In the genomic region with DNA sequence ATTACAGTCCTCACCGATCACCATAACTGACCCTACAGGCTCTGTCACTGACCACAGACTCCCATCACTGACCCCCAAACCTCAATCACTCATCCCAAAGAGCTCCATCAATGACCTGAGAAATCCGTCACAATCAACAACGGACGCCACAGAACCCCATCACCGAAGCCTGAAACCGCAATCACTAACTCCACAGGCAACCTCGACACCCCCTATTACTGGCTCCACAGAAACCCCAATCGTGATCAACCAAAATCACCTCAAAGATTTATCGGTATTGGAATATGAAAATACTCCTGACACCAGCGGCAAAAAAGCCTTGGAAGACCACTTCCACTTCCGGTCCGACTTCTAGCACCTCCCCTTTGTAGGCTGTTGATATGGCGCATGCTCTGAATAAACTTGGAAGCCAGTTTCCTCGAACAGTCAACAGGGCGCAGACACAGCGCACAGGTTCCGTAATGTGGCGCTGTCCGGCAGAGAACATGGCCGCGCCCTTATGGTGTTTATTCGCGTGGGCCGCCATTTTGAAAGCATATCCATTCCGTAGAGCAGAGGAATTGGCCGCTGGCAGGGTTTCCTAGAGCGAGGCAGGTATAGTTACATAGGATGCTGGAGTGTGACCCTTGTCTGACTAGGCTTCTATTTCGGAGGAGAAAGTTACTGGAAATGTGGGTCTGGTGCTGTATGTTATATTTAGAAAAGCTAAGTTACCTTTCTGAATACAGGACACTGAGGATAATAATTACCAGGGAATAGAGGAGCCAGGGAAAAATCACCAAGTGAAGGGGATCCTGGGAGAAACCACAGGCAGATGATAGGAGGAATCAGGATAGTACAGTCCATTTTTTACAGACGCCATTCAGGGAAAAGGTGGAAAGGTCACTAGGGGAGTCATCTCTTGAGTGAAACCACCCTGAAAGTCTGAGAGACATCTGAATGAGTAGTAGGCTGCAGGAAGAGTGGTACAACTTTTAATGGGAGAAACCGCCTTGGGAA, we compare ENCODE assay signal across 8 cellular contexts. TPM values are rescaled to one million over a fixed set of nuclear protein-coding genes. Genes with fewer than 3 reads are reported as not detected.
DNase-seq lines count a peak whose midpoint lies in the region; ATAC-seq and TF ChIP-seq lines count a peak whose summit lies in the region.

A gene (minus strand): TSS at position 328 of the 999 bp plus-strand sequence. CDS start 2,785 bp downstream, outside the sequence.

- H3K9me3 ChIP-seq in T-helper 17 cell (ENCODE audit: control insufficient read depth, low read length, poor library complexity, severe bottlenecking) (peaks cover 7% of the 10 kb centered on the region), right atrium auricular region (peaks cover 0 to 4% of the 10 kb centered on the region in 2 donors)

- no peak within 1 kb of the TSS for H3K4me3 Mint-ChIP-seq in T-helper 17 cell
- H3K4me3 Mint-ChIP-seq in progenitor cell of endocrine pancreas (ENCODE audit: low read depth): no peak within 1 kb of the TSS

- no peaks in the 10 kb centered on the region for H3K27me3 Mint-ChIP-seq in T-helper 17 cell
- no peaks in the 10 kb centered on the region for H3K27me3 Mint-ChIP-seq in progenitor cell of endocrine pancreas

- no peaks in the 10 kb centered on the region for H3K27me3 ChIP-seq in right atrium auricular region

- H3K4me3 ChIP-seq in right atrium auricular region: peak within 1 kb of the TSS; percentile 67 to 84

- H3K4me1 Mint-ChIP-seq in T-helper 17 cell (no peaks in the 10 kb centered on the region), progenitor cell of endocrine pancreas (ENCODE audit: low read depth) (no peaks in the 10 kb centered on the region)

- H3K4me1 ChIP-seq in right atrium auricular region: peaks cover 0 to 8% of the 10 kb centered on the region in 2 donors

- peaks cover 23% of the 10 kb centered on the region for H3K9me3 Mint-ChIP-seq in progenitor cell of endocrine pancreas (ENCODE audit: low read depth)

- peak within 1 kb of the TSS; percentile 72 to 83 for H3K27ac ChIP-seq in right atrium auricular region

- H3K36me3 Mint-ChIP-seq in T-helper 17 cell (ENCODE audit: low read depth): peaks cover 4% of the 10 kb centered on the region
- H3K36me3 Mint-ChIP-seq in progenitor cell of endocrine pancreas (ENCODE audit: insufficient read depth): peaks cover 27% of the 10 kb centered on the region

- H3K27ac Mint-ChIP-seq in T-helper 17 cell (no peak within 1 kb of the TSS), progenitor cell of endocrine pancreas (no peak within 1 kb of the TSS)

- in situ Hi-C loops in GM13977 (cut with MboI; ENCODE audit: low pct_unique_long_range_greater_than_20kb, low sequenced_read_pairs, unreplicated experiment): no loop called here

- H3K36me3 ChIP-seq in right atrium auricular region: peaks cover 24% of the 10 kb centered on the region

- peak; percentile 97 for ATAC-seq in HG02840 (IDR thresholded peaks at IDR 0.05; ENCODE audit: low FRiP score, unreplicated experiment)
- ATAC-seq in T-helper 17 cell: peak; percentile 100

- DNase-seq in GM13977 (ENCODE audit: low spot score) (peak; percentile 85), NCI-H1436 treated with DMSO at 0.1 percent for 48 hours (lab: John Stamatoyannopoulos, UW) (peak; percentile 92), T-helper 17 cell (peak; percentile 75 to 85 (median 80)), anterior cingulate cortex (lab: John Stamatoyannopoulos, UW) (peak; percentile 36 to 98 (median 90)), right atrium auricular region (ENCODE audit: low spot score) (peak; percentile 94), progenitor cell of endocrine pancreas (ENCODE audit: low spot score, unreplicated experiment) (peak; percentile 71), ureter (ENCODE audit: low spot score) (peak; percentile 93)

- TF ChIP-seq CTCF in GM13977 (IDR thresholded peaks at IDR 0.05; ENCODE audit: extremely low read depth, insufficient read depth, missing control alignments) (peak; percentile 30), right atrium auricular region (IDR thresholded peaks at IDR 0.05) (peak in 1 of 2 donors; percentile 53), progenitor cell of endocrine pancreas (IDR thresholded peaks at IDR 0.05; ENCODE audit: unreplicated experiment) (peak; percentile 28)

RNA-seq across cellular contexts. Expression of the gene that starts here (rescaled TPM):
- total RNA-seq in T-helper 17 cell (1 to 10 TPM; 8.8 to 9.1 TPM), right atrium auricular region (1 to 10 TPM; 7.0 to 9.6 TPM), progenitor cell of endocrine pancreas (10.8 and 12.5 TPM in 2 replicates), ureter (12.4 TPM)

Comparison
In these comparisons a context has a peak if more than half of its experiments do, and no peak if none do; other contexts are left out.
1. Peak in every context shown above with its lines: DNase-seq, ATAC-seq, H3K4me3 ChIP-seq and H3K27ac ChIP-seq.